Comparison of ENCODE assay signal across 19 cellular contexts in genomic region chr1:11352058-11352715, GRCh38.
"Had no signal": no experiment of that assay in that cellular context is flagged by ENCODE, and none has a peak within 500 bp of the region (broad histone marks: within the 10 kb centered on the region; RNA-seq: fewer than 3 reads in every experiment).

No MANE protein-coding gene starts in this region.

- ATAC-seq: pancreas had no signal

- H3K27me3 ChIP-seq: pancreas had no signal

- H3K9me3 ChIP-seq: neutrophil, pancreas had no signal

- H3K36me3 ChIP-seq: left ventricle myocardium inferior, neutrophil, pancreas, tibial nerve had no signal

- H3K9me3 Mint-ChIP-seq: mesothelial cell of epicardium had no signal

- DNase-seq: activated CD4-positive, alpha-beta memory T cell treated with anti-CD3 and anti-CD28 coated beads, Interleukin-2, amount 10 ng/mL, durations not matched to agents 7 days and 5 days; activated CD4-positive, alpha-beta T cell treated with anti-CD3 and anti-CD28 coated beads for 48 hours; activated effector memory CD4-positive, alpha-beta T cell treated with anti-CD3 and anti-CD28 coated beads, Interleukin-2, amount 50 U/mL, for 16 hours; activated naive CD4-positive, alpha-beta T cell treated with anti-CD3 and anti-CD28 coated beads, Interleukin-2, amount 10 ng/mL, durations not matched to agents 7 days and 5 days; cerebellar nuclear complex; cortex of kidney; kidney glomerular epithelial cell; left ventricle myocardium inferior; mammary epithelial cell; pancreas; right cardiac atrium; stimulated activated CD4-positive, alpha-beta T cell treated with anti-CD3 and anti-CD28 coated beads, Interleukin-1b, Interleukin-23, amount 100 ng/mL, for 48 hours; T1000 had no signal

- H3K36me3 Mint-ChIP-seq: mesothelial cell of epicardium had no signal

- H3K27ac ChIP-seq: epithelial cell of prostate, left ventricle myocardium inferior, neutrophil, pancreas, tibial nerve had no signal

- H3K4me3 Mint-ChIP-seq: activated CD4-positive, alpha-beta memory T cell treated with anti-CD3 and anti-CD28 coated beads, Interleukin-2, amount 10 ng/mL, durations not matched to agents 7 days and 5 days; activated naive CD4-positive, alpha-beta T cell treated with anti-CD3 and anti-CD28 coated beads, Interleukin-2, amount 10 ng/mL, durations not matched to agents 7 days and 5 days; mesothelial cell of epicardium; stimulated activated naive CD8-positive, alpha-beta T cell treated with anti-CD3 and anti-CD28 coated beads, Interleukin-15, Interleukin-2, amounts not matched to agents 100 ng/mL and 50 ng/mL, for 24 hours; T-helper 1 cell treated with Interleukin-12 subunit alpha and Interleukin-12 subunit beta and Interleukin-4 antibody, amounts not matched to agents 30 μg/mL and 1 μg/mL, for 36 hours had no signal

- H3K4me1 ChIP-seq: left ventricle myocardium inferior, pancreas had no signal

- H3K27ac Mint-ChIP-seq: activated CD4-positive, alpha-beta memory T cell treated with anti-CD3 and anti-CD28 coated beads, Interleukin-2, amount 10 ng/mL, durations not matched to agents 7 days and 5 days; mesothelial cell of epicardium; T-helper 1 cell treated with Interleukin-12 subunit alpha and Interleukin-12 subunit beta and Interleukin-4 antibody, amounts not matched to agents 30 μg/mL and 1 μg/mL, for 36 hours had no signal

- H3K4me3 ChIP-seq: left ventricle myocardium inferior, pancreas, tibial nerve had no signal
